Comparison of ENCODE assay signal across 20 cellular contexts in genomic region chr10:45513586-45513985, GRCh38.
DNase-seq lines count a peak whose midpoint lies in the region; FAIRE-seq and TF ChIP-seq lines count a peak whose summit lies in the region.
"Had no signal": no experiment of that assay in that cellular context is flagged by ENCODE, and none has a peak within 500 bp of the region (broad histone marks: within the 10 kb centered on the region; RNA-seq: fewer than 3 reads in every experiment).

No MANE protein-coding gene starts in this region.

- H3K9me3 Mint-ChIP-seq in nephron: peaks cover 8% of the 10 kb centered on the region
- H3K9me3 Mint-ChIP-seq: CD8-positive, alpha-beta memory T cell had no signal

- H3K4me1 Mint-ChIP-seq in nephron: peaks cover 21% of the 10 kb centered on the region

- H3K27ac ChIP-seq in small intestine (ENCODE audit: low read depth in 1 of 2, low read length in 1 of 2): no peak overlapping the region
- H3K27ac ChIP-seq: A549; BLaER1 treated with 17β-estradiol and CSF1 and Interleukin-3, amounts not matched to agents 10 nM and 100 nM had no signal

- H3K4me3 Mint-ChIP-seq in nephron: no peak overlapping the region
- H3K4me3 Mint-ChIP-seq: CD8-positive, alpha-beta memory T cell had no signal

- H3K9me3 ChIP-seq in endocrine pancreas (ENCODE audit: control insufficient read depth, low read length) (no peaks in the 10 kb centered on the region), small intestine (ENCODE audit: control insufficient read depth, low read depth) (no peaks in the 10 kb centered on the region)
- H3K9me3 ChIP-seq: A549, MG63 had no signal

- peak overlapping the region in 2 of 3 experiments; percentile 55 to 64 for H3K27ac Mint-ChIP-seq in nephron

- H3K4me1 ChIP-seq in endocrine pancreas (ENCODE audit: control insufficient read depth, insufficient read depth, low read length) (peaks cover 3% of the 10 kb centered on the region), small intestine (ENCODE audit: control insufficient read depth in 2 of 2, insufficient read depth in 1 of 2, low read depth in 1 of 2, low read length in 1 of 2) (no peaks in the 10 kb centered on the region)
- H3K4me1 ChIP-seq: A549; BLaER1 treated with 17β-estradiol and CSF1 and Interleukin-3, amounts not matched to agents 10 nM and 100 nM had no signal

- DNase-seq in Ammon's horn (ENCODE audit: low spot score): peak; percentile 5
- DNase-seq in LHCN-M2 (ENCODE audit: low read depth): peak; percentile 3
- no peak for DNase-seq in small intestine
- no peak for DNase-seq in NCI-H187 treated with DMSO at 0.1 percent for 48 hours (lab: John Stamatoyannopoulos, UW)
- DNase-seq in cerebellum (ENCODE audit: low spot score): no peak
- no peak for DNase-seq in activated CD4-positive, alpha-beta T cell treated with anti-CD3 and anti-CD28 coated beads, Interleukin-2, amount 50 U/mL, for 4 hours
- DNase-seq: CD8-positive, alpha-beta memory T cell; GOT3; IMR-90; MG63; NCI-H1048; NCI-H1436; NK-92 treated with Interleukin-12 subunit alpha and Interleukin-12 subunit beta, amount 100 ng/mL, for 24 hours had no signal

- H3K9ac ChIP-seq in endocrine pancreas (ENCODE audit: control insufficient read depth, insufficient read depth, low read length): no peak overlapping the region
- H3K9ac ChIP-seq: BLaER1 treated with 17β-estradiol and CSF1 and Interleukin-3, amounts not matched to agents 10 nM and 100 nM had no signal

- H3K4me3 ChIP-seq in endocrine pancreas (ENCODE audit: control insufficient read depth, insufficient read depth, low read length) (peak overlapping the region; percentile 81), small intestine (ENCODE audit: low read depth in 1 of 2, low read length in 2 of 2) (no peak overlapping the region)
- H3K4me3 ChIP-seq: A549; BLaER1 treated with 17β-estradiol and CSF1 and Interleukin-3, amounts not matched to agents 10 nM and 100 nM; MG63 had no signal

- 71 to 78% (median 78%) methylated on average over 3 of the region's 3 CpGs for WGBS in small intestine, 3 donors

- H3K27me3 ChIP-seq in endocrine pancreas (ENCODE audit: control insufficient read depth, insufficient read depth, low read length) (no peaks in the 10 kb centered on the region), small intestine (ENCODE audit: control insufficient read depth in 2 of 2, insufficient read depth in 2 of 2, low read length in 2 of 2) (no peaks in the 10 kb centered on the region)
- H3K27me3 ChIP-seq: BLaER1 treated with 17β-estradiol and CSF1 and Interleukin-3, amounts not matched to agents 10 nM and 100 nM; MG63 had no signal

- TF ChIP-seq CTCF in nephron (IDR thresholded peaks at IDR 0.05; ENCODE audit: unreplicated experiment in 3 of 3): no peak

- H3K36me3 Mint-ChIP-seq in nephron (ENCODE audit: low read depth): peaks cover 15% of the 10 kb centered on the region

- H3K27me3 Mint-ChIP-seq in nephron (ENCODE audit: low read depth): no peaks in the 10 kb centered on the region
- H3K27me3 Mint-ChIP-seq: CD8-positive, alpha-beta memory T cell had no signal

- H3K36me3 ChIP-seq in endocrine pancreas (ENCODE audit: control insufficient read depth, insufficient read depth, low read length): no peaks in the 10 kb centered on the region
- H3K36me3 ChIP-seq in small intestine (ENCODE audit: control insufficient read depth in 2 of 2, insufficient read depth in 2 of 2, low read length in 2 of 2): no peaks in the 10 kb centered on the region
- H3K36me3 ChIP-seq: BLaER1 treated with 17β-estradiol and CSF1 and Interleukin-3, amounts not matched to agents 10 nM and 100 nM; MG63 had no signal

- FAIRE-seq in small intestine (lab: Jason Lieb, UNC): no peak
- FAIRE-seq: A549, D721Med, GM12891, GM18507 had no signal

Comparison
In these comparisons a context has a peak if more than half of its experiments do, and no peak if none do; other contexts are left out.
1. DNase-seq: peak in Ammon's horn (single experiment) and LHCN-M2 (single experiment); none in small intestine (single experiment), NCI-H187 treated with DMSO at 0.1 percent for 48 hours (single experiment), cerebellum (single experiment) and activated CD4-positive, alpha-beta T cell treated with anti-CD3 and anti-CD28 coated beads, Interleukin-2, amount 50 U/mL, for 4 hours (0 of 2).